In the genomic region with DNA sequence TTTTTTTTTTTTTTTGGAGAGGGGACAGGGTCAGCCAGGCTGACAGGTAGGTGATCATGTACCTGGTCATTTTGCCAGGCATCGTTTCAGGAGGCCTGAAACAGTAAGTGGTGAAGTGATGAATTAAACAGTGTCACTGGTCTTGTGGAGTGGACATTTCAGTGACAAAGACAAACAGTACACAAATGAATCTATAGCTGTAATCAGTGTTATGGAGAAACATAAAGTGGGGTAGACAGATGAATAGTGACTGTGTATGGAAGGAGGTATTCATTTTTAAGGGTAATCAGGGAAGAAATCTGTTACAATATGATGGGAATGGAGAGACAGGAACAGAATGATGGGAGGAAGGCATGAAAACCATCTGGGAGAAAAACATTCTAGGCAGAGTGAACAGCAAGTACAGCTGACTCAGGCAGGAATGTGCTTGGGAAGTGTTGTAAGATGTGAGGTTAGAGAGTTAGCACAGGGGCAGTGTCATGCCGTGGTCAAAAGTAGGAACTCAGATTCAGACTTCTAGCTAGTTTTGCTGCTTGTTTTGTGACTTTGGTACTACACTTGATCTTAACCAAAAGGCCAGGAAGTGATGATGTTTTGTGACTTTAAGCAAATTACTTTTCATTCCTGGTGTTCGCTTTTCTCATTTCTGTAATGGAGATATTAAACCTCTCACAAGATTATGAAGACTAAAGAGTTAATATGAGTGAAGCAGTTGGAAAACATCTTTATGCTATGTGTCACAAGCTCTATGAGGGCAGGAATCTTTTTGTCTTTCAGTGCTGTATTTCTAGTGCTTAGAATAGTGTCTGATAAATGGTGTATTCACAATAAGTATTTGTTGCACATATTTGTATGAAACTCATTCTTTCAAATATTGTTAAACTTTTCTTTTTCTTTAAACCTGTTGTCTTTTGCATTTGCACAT, we compare ENCODE assay signal across 1 cellular context.
TF ChIP-seq lines count a peak whose summit lies in the region.

No MANE protein-coding gene starts in this region.

TF ChIP-seq in HepG2, 621 proteins besides CTCF, POLR2A, EP300 and RAD21 (continued from another document):
- TF ChIP-seq, protein P1, sequence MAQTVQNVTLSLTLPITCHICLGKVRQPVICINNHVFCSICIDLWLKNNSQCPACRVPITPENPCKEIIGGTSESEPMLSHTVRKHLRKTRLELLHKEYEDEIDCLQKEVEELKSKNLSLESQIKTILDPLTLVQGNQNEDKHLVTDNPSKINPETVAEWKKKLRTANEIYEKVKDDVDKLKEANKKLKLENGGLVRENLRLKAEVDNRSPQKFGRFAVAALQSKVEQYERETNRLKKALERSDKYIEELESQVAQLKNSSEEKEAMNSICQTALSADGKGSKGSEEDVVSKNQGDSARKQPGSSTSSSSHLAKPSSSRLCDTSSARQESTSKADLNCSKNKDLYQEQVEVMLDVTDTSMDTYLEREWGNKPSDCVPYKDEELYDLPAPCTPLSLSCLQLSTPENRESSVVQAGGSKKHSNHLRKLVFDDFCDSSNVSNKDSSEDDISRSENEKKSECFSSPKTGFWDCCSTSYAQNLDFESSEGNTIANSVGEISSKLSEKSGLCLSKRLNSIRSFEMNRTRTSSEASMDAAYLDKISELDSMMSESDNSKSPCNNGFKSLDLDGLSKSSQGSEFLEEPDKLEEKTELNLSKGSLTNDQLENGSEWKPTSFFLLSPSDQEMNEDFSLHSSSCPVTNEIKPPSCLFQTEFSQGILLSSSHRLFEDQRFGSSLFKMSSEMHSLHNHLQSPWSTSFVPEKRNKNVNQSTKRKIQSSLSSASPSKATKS (CRISPR knock-in tag; IDR thresholded peaks at IDR 0.05) = no peak
- TF ChIP-seq ZNF75D (CRISPR knock-in tag; IDR thresholded peaks at IDR 0.05; ENCODE audit: borderline replicate concordance) (no peak), ZNF256 (CRISPR knock-in tag; conservative IDR thresholded peaks at IDR 0.05) (no peak), ZNF7 (CRISPR knock-in tag; IDR thresholded peaks at IDR 0.05) (no peak), ZNF451 (CRISPR knock-in tag; IDR thresholded peaks at IDR 0.05) (no peak)
